ENCODE assay signal across 16 cellular contexts in genomic region chr17:49513044-49513395, GRCh38. TPM values are rescaled to one million over a fixed set of nuclear protein-coding genes. Genes with fewer than 3 reads are reported as not detected.
"Had no signal": no experiment of that assay in that cellular context is flagged by ENCODE, and none has a peak within 500 bp of the region (broad histone marks: within the 10 kb centered on the region; RNA-seq: fewer than 3 reads in every experiment).

No MANE protein-coding gene starts in this region.

- H3K27ac ChIP-seq: dorsolateral prefrontal cortex, VCaP had no signal

- H3K4me3 ChIP-seq: dorsolateral prefrontal cortex, tibial artery had no signal

- ATAC-seq: activated CD4-positive, CD25-positive, alpha-beta regulatory T cell treated with anti-CD3 and anti-CD28 coated beads, Interleukin-2, amount 50 U/mL, for 24 hours; activated CD8-positive, alpha-beta T cell treated with anti-CD3 and anti-CD28 coated beads, Interleukin-2, amount 10 ng/mL, durations not matched to agents 7 days and 5 days; effector memory CD8-positive, alpha-beta T cell; esophagus mucosa; sciatic nerve had no signal

- H3K9me3 ChIP-seq: tibial artery had no signal

- DNase-seq: activated CD4-positive, alpha-beta T cell treated with anti-CD3 and anti-CD28 coated beads, Interleukin-2, amount 10 ng/mL, durations not matched to agents 24 days and 14 days; activated CD8-positive, alpha-beta T cell treated with anti-CD3 and anti-CD28 coated beads, Interleukin-2, amount 10 ng/mL, durations not matched to agents 7 days and 5 days; activated gamma-delta T cell; caudate nucleus; effector memory CD8-positive, alpha-beta T cell; foreskin melanocyte; occipital lobe; stimulated activated naive CD8-positive, alpha-beta T cell treated with anti-CD3 and anti-CD28 coated beads, Interleukin-15, amount 100 ng/mL, for 72 hours; T-helper 9 cell had no signal

RNA-seq across cellular contexts. Expression of gene NGFR, which starts 17.9 kb away (rescaled TPM):
- total RNA-seq: activated CD4-positive, alpha-beta T cell treated with anti-CD3 and anti-CD28 coated beads, Interleukin-2, amount 10 ng/mL, durations not matched to agents 24 days and 14 days; endothelial cell of umbilical vein had no signal
- polyA plus RNA-seq: endothelial cell of umbilical vein had no signal
